8 cellular contexts compared by ENCODE assay signal in genomic region chr13:30572859-30573275, GRCh38. TPM values are rescaled to one million over a fixed set of nuclear protein-coding genes. Genes with fewer than 3 reads are reported as not detected.
A peak's percentile ranks its signal among the peaks of the same experiment; 100 is the strongest.
DNase-seq lines count a peak whose midpoint lies in the region; ATAC-seq and TF ChIP-seq lines count a peak whose summit lies in the region.

No MANE protein-coding gene starts in this region.

- TF ChIP-seq CTCF in activated B cell treated with CpG ODN at 0.5 μM for 24 hours (IDR thresholded peaks at IDR 0.05) = no peak

- ATAC-seq in GM19035 (IDR thresholded peaks at IDR 0.05; ENCODE audit: unreplicated experiment) = peak; percentile 64
- peak; percentile 83 for ATAC-seq in activated B cell treated with CpG ODN at 0.5 μM for 24 hours (ENCODE audit: low read depth)

- H3K27ac Mint-ChIP-seq in activated B cell treated with CpG ODN at 0.5 μM for 24 hours = peak overlapping the region; percentile 71

- no peaks in the 10 kb centered on the region for H3K9me3 Mint-ChIP-seq in activated B cell treated with CpG ODN at 0.5 μM for 24 hours

- H3K4me3 ChIP-seq in HUES48 (ENCODE audit: low read depth, low read length) = peak overlapping the region; percentile 33; the same call in 1 of the 2 replicates

- intact Hi-C loops in activated B cell treated with CpG ODN at 0.5 μM for 24 hours (cut with micrococcal nuclease) = loop anchor here (1.0 to 5.0 kb wide), 9 partner anchors 22 to 440 kb away; partner anchors contain the start of genes HMGB1 and USPL1

- no peaks in the 10 kb centered on the region for H3K27me3 Mint-ChIP-seq in activated B cell treated with CpG ODN at 0.5 μM for 24 hours

- DNase-seq in COLO829 (ENCODE audit: low spot score) = peak; percentile 33
- DNase-seq in activated B cell treated with CpG ODN at 0.5 μM for 24 hours = no peak
- peak; percentile 45 for DNase-seq in foreskin melanocyte
- peak; percentile 49 for DNase-seq in putamen (ENCODE audit: low spot score)
- DNase-seq in HPDE6-E6E7 (ENCODE audit: extremely low spot score) = no peak
- DNase-seq in NCI-H1436 treated with DMSO at 0.1 percent for 48 hours (lab: John Stamatoyannopoulos, UW) = no peak

- H3K36me3 ChIP-seq in HUES48 (ENCODE audit: control insufficient read depth, insufficient read depth, low read length) = no peaks in the 10 kb centered on the region

- peaks cover 23% of the 10 kb centered on the region for H3K4me1 ChIP-seq in HUES48 (ENCODE audit: control insufficient read depth, insufficient read depth, low read length)

- H3K4me1 Mint-ChIP-seq in activated B cell treated with CpG ODN at 0.5 μM for 24 hours = peaks cover 23% of the 10 kb centered on the region

- H3K27me3 ChIP-seq in HUES48 (ENCODE audit: control insufficient read depth, insufficient read depth, low read length) = no peaks in the 10 kb centered on the region

- H3K9ac ChIP-seq in HUES48 (ENCODE audit: low read depth, low read length) = no peak overlapping the region

- peak overlapping the region; percentile 21 for H3K27ac ChIP-seq in HUES48 (ENCODE audit: low read depth, low read length)

- CTCF ChIA-PET in activated B cell treated with CpG ODN at 0.5 μM for 24 hours (lab: Charles Lee) = interaction anchor here (0.6 to 1.4 kb wide), 4 partner anchors 111 to 453 kb away, joined by 3 to 4 read pairs (median 3); no protein-coding TSS in a partner anchor

- POLR2A ChIA-PET in activated B cell treated with CpG ODN at 0.5 μM for 24 hours (lab: Charles Lee) = interaction anchor here (0.7 to 2.1 kb wide), 3 partner anchors 44 to 131 kb away, joined by 5 to 13 read pairs (median 5); partner anchors contain the start of gene USPL1

- peak overlapping the region; percentile 64 for H3K4me3 Mint-ChIP-seq in activated B cell treated with CpG ODN at 0.5 μM for 24 hours

- no peaks in the 10 kb centered on the region for H3K9me3 ChIP-seq in HUES48 (ENCODE audit: control insufficient read depth, insufficient read depth, low read length)

- H3K36me3 Mint-ChIP-seq in activated B cell treated with CpG ODN at 0.5 μM for 24 hours (ENCODE audit: low read depth) = no peaks in the 10 kb centered on the region

RNA-seq across cellular contexts. Expression of gene USPL1, which starts 44.9 kb away (rescaled TPM):
- total RNA-seq in activated B cell treated with CpG ODN at 0.5 μM for 24 hours = 29.1 and 33.6 TPM in 2 replicates

Comparison
In these comparisons a context has a peak if more than half of its experiments do, and no peak if none do; other contexts are left out.
1. DNase-seq: peak in COLO829 (single experiment), foreskin melanocyte (single experiment) and putamen (single experiment); none in activated B cell treated with CpG ODN at 0.5 μM for 24 hours (single experiment), HPDE6-E6E7 (single experiment) and NCI-H1436 treated with DMSO at 0.1 percent for 48 hours (single experiment).